23 cellular contexts compared by ENCODE assay signal in the genomic region with DNA sequence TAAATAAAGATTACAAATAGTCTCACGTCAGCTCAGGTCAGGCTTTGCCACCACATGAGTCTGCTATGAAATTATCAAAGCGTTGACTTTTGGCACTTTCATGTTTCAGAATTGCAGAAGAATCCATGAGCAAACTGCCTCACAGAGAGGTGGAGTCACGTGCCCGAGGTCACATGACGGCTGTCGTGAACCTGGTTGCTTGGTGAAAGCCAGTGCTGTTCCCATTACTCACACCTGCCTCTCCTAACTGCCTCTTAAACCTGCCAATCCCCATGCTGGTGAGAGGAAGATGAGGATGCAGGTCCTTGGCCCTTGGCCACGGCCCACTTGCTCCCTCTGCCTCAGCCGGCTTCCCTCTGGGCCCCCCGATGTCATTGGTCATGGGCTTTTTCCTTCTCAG.
"Had no signal": no experiment of that assay in that cellular context is flagged by ENCODE, and none has a peak within 500 bp of the region (broad histone marks: within the 10 kb centered on the region; RNA-seq: fewer than 3 reads in every experiment).

No MANE protein-coding gene starts in this region.

- H3K4me3 ChIP-seq: Peyer's patch, SJCRH30 had no signal

- H3K9me3 ChIP-seq: Peyer's patch, SJCRH30 had no signal

- H3K9me3 Mint-ChIP-seq: activated T-cell treated with anti-CD3 and anti-CD28 coated beads, Interleukin-2, amount 50 U/mL, for 4 hours; brain; central memory CD8-positive, alpha-beta T cell; T-helper 1 cell treated with Interleukin-12 subunit alpha and Interleukin-12 subunit beta and Interleukin-4 antibody, amounts not matched to agents 30 μg/mL and 1 μg/mL, for 36 hours had no signal

- H3K36me3 ChIP-seq: Peyer's patch, SJCRH30 had no signal

- H3K4me1 ChIP-seq: SJCRH30 had no signal

- H3K36me3 Mint-ChIP-seq: activated naive CD8-positive, alpha-beta T cell; brain had no signal

- H3K27ac Mint-ChIP-seq: activated CD8-positive, alpha-beta T cell treated with anti-CD3 and anti-CD28 coated beads, Interleukin-2, amount 10 ng/mL, durations not matched to agents 7 days and 5 days; brain; T-helper 1 cell treated with Interleukin-12 subunit alpha and Interleukin-12 subunit beta and Interleukin-4 antibody, amounts not matched to agents 30 μg/mL and 1 μg/mL, for 36 hours had no signal

- DNase-seq: activated CD4-positive, alpha-beta T cell treated with anti-CD3 and anti-CD28 coated beads for 48 hours; activated CD4-positive, alpha-beta T cell treated with anti-CD3 and anti-CD28 coated beads, Interleukin-2, amount 50 U/mL, for 4 hours; activated CD4-positive, CD25-positive, alpha-beta regulatory T cell treated with anti-CD3 and anti-CD28 coated beads, Interleukin-2, amount 50 U/mL, for 72 hours; activated CD8-positive, alpha-beta T cell treated with anti-CD3 and anti-CD28 coated beads, Interleukin-2, amount 10 ng/mL, durations not matched to agents 7 days and 5 days; activated effector memory CD4-positive, alpha-beta T cell treated with anti-CD3 and anti-CD28 coated beads, Interleukin-2, amount 50 U/mL, for 16 hours; activated naive CD4-positive, alpha-beta T cell treated with Interleukin-2 at 50 U/mL for 16 hours; activated T-cell treated with anti-CD3 and anti-CD28 coated beads, Interleukin-2, amount 50 U/mL, for 4 hours; amygdala; NCI-H1092; NCI-H1417; NCI-H1930; NCI-H2171; NCI-H2227 treated with DMSO at 0.1 percent for 48 hours; NCI-H446 treated with DMSO at 0.1 percent for 48 hours; NCI-H524 treated with DMSO at 0.1 percent for 48 hours; Peyer's patch; Right ventricle myocardium superior; SJCRH30 had no signal

- H3K27ac ChIP-seq: Peyer's patch, RWPE1, SJCRH30 had no signal

- H3K27me3 ChIP-seq: Peyer's patch, SJCRH30 had no signal

- ATAC-seq: activated CD8-positive, alpha-beta T cell treated with anti-CD3 and anti-CD28 coated beads, Interleukin-2, amount 10 ng/mL, durations not matched to agents 7 days and 5 days; activated T-cell treated with anti-CD3 and anti-CD28 coated beads, Interleukin-2, amount 50 U/mL, for 4 hours had no signal

- H3K4me1 Mint-ChIP-seq: brain had no signal

- H3K27me3 Mint-ChIP-seq: activated naive CD8-positive, alpha-beta T cell; central memory CD8-positive, alpha-beta T cell had no signal

- H3K4me3 Mint-ChIP-seq: activated CD8-positive, alpha-beta T cell treated with anti-CD3 and anti-CD28 coated beads, Interleukin-2, amount 10 ng/mL, durations not matched to agents 7 days and 5 days; activated naive CD8-positive, alpha-beta T cell; activated T-cell treated with anti-CD3 and anti-CD28 coated beads, Interleukin-2, amount 50 U/mL, for 4 hours; brain; central memory CD8-positive, alpha-beta T cell; T-helper 1 cell treated with Interleukin-12 subunit alpha and Interleukin-12 subunit beta and Interleukin-4 antibody, amounts not matched to agents 30 μg/mL and 1 μg/mL, for 36 hours had no signal
